ENCODE assay signal across 8 cellular contexts in genomic region chr1:206544562-206545257, GRCh38. TPM values are rescaled to one million over a fixed set of nuclear protein-coding genes. Genes with fewer than 3 reads are reported as not detected.
DNase-seq lines count a peak whose midpoint lies in the region; ATAC-seq and TF ChIP-seq lines count a peak whose summit lies in the region.

No MANE protein-coding gene starts in this region.

- no peak overlapping the region for H3K4me3 ChIP-seq in Jurkat, Clone E6-1 (ENCODE audit: low read length)
- no peak overlapping the region for H3K4me3 ChIP-seq in fibroblast of villous mesenchyme (ENCODE audit: low read depth, low read length)
- no peak overlapping the region for H3K4me3 ChIP-seq in osteoblast (ENCODE audit: insufficient read depth, low read length)

- no peak overlapping the region for H3K27ac Mint-ChIP-seq in type B pancreatic cell

- no peak overlapping the region for H2AFZ ChIP-seq in osteoblast (ENCODE audit: low read length)

- peaks cover 5% of the 10 kb centered on the region for H3K27me3 Mint-ChIP-seq in type B pancreatic cell

- no peak overlapping the region for H3K27ac ChIP-seq in osteoblast (ENCODE audit: low read depth, low read length)

- H3K4me1 Mint-ChIP-seq in type B pancreatic cell (ENCODE audit: unreplicated experiment), result no peaks in the 10 kb centered on the region

- H3K4me3 Mint-ChIP-seq in type B pancreatic cell, result no peak overlapping the region

- H3K36me3 ChIP-seq in osteoblast (ENCODE audit: insufficient read depth, low read length), result no peaks in the 10 kb centered on the region

- no peak overlapping the region for H3K4me2 ChIP-seq in osteoblast (ENCODE audit: insufficient read depth, low read length)

- H3K79me2 ChIP-seq in osteoblast (ENCODE audit: insufficient read depth, low read length), result no peaks in the 10 kb centered on the region

- no peak for ATAC-seq in HG03469 (IDR thresholded peaks at IDR 0.05; ENCODE audit: unreplicated experiment)

- peak; percentile 95 for TF ChIP-seq CTCF in fibroblast of villous mesenchyme (IDR thresholded peaks at IDR 0.05; ENCODE audit: insufficient read depth, low read depth, low read length)
- TF ChIP-seq CTCF in osteoblast (IDR thresholded peaks at IDR 0.05; ENCODE audit: extremely low read depth, low read depth, low read length), result peak; percentile 89
- TF ChIP-seq CTCF in type B pancreatic cell (conservative IDR thresholded peaks at IDR 0.05), result peak; percentile 90

- H3K27me3 ChIP-seq in osteoblast (ENCODE audit: insufficient read depth, low read length), result peaks cover 5% of the 10 kb centered on the region

- no peaks in the 10 kb centered on the region for H4K20me1 ChIP-seq in osteoblast (ENCODE audit: insufficient read depth, low read length)

- DNase-seq in GDM1 (lab: John Stamatoyannopoulos, UW) (peak; percentile 17), RKO (ENCODE audit: low spot score) (peak; percentile 35), fibroblast of villous mesenchyme (ENCODE audit: low read depth) (peak; percentile 47), osteoblast (ENCODE audit: insufficient read length, low spot score, missing footprints) (peak; percentile 87), type B pancreatic cell (ENCODE audit: extremely low spot score, unreplicated experiment) (peak; percentile 84)
- peak; percentile 57 for DNase-seq in Jurkat, Clone E6-1 (ENCODE audit: low read depth, low spot score)
- DNase-seq in activated T-helper 1 cell treated with anti-CD3 and anti-CD28 coated beads, Interleukin-2, amount 50 U/mL, for 16 hours (ENCODE audit: low read depth in 1 of 2, low spot score in 1 of 2), result peak; percentile 69 to 81

- peaks cover 10% of the 10 kb centered on the region for H3K4me1 ChIP-seq in osteoblast (ENCODE audit: insufficient read depth, low read length)

- no peaks in the 10 kb centered on the region for H3K9me3 ChIP-seq in osteoblast (ENCODE audit: low read depth, low read length)

- no peaks in the 10 kb centered on the region for H3K36me3 Mint-ChIP-seq in type B pancreatic cell

- H3K9me3 Mint-ChIP-seq in type B pancreatic cell, result no peaks in the 10 kb centered on the region

RNA-seq across cellular contexts. Expression of gene RASSF5, which starts 37.4 kb away (rescaled TPM):
- polyA plus RNA-seq in Jurkat, Clone E6-1 (2012; ENCODE audit: insufficient read depth, insufficient read length), result 69.3 TPM
- total RNA-seq in fibroblast of villous mesenchyme (0.86 and 1.6 TPM in 2 replicates), osteoblast (0.59 and 0.72 TPM in 2 replicates), type B pancreatic cell (ENCODE audit: low replicate concordance) (3.8 and 5.9 TPM in 2 replicates)

Comparison
In these comparisons a context has a peak if more than half of its experiments do, and no peak if none do; other contexts are left out.
1. DNase-seq: peak in every context shown above with its lines; median percentile 87 in osteoblast; 84 in type B pancreatic cell; 75 in activated T-helper 1 cell treated with anti-CD3 and anti-CD28 coated beads, Interleukin-2, amount 50 U/mL, for 16 hours; 57 in Jurkat, Clone E6-1; 47 in fibroblast of villous mesenchyme; 35 in RKO; 17 in GDM1.